ENCODE assay signal across 1 cellular context in the genomic region with DNA sequence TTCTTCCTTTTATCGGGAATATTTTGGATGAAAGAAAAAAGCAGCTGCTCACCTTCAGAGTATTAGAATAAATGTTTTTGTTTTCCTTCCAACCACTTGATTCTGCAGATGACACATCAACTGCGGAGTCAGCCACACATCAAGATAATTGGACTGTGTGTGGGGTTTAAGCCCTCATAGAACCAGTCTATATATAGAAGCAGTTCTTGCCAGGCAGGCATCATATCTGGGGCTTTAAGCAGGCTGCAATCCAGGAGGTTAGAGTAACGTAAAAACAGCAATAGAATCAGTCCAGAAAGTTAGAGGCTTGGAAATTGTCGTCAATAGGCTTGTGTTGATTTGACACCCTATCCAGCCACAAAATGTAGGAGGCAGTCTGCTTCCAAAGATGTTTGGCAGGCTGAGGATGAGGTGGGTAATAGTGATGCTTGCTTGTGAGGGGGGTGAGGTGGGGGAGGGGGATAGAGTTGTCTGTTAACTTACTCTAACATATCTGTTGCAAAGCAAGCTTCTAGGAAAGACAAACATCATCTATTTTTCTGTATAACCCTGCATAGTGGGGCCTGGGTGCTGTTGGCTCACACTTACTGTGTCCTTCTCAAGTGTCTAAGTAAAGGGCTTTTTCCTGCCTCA.
TF ChIP-seq lines count a peak whose summit lies in the region.

No MANE protein-coding gene starts in this region.

TF ChIP-seq in WTC11, 78 proteins besides CTCF, POLR2A, EP300 and RAD21 (continued from another document):
- TF ChIP-seq KAT7 (CRISPR knock-in tag; IDR thresholded peaks at IDR 0.05; ENCODE audit: borderline replicate concordance) (no peak), SMAD4 (CRISPR knock-in tag; IDR thresholded peaks at IDR 0.05) (no peak), HMGA2 (CRISPR knock-in tag; IDR thresholded peaks at IDR 0.05) (no peak), JAZF1 (CRISPR knock-in tag; IDR thresholded peaks at IDR 0.05) (no peak), ZNF396 (CRISPR knock-in tag; IDR thresholded peaks at IDR 0.05; ENCODE audit: borderline replicate concordance) (no peak)
